12 cellular contexts compared by ENCODE assay signal in genomic region chr17:61294777-61295176, GRCh38.
DNase-seq lines count a peak whose midpoint lies in the region; ATAC-seq and TF ChIP-seq lines count a peak whose summit lies in the region.
"Had no signal": no experiment of that assay in that cellular context is flagged by ENCODE, and none has a peak within 500 bp of the region (broad histone marks: within the 10 kb centered on the region; RNA-seq: fewer than 3 reads in every experiment).

No MANE protein-coding gene starts in this region.

- no peaks in the 10 kb centered on the region for H3K36me3 Mint-ChIP-seq in neural progenitor cell
- H3K36me3 Mint-ChIP-seq in activated CD4-positive, alpha-beta T cell treated with anti-CD3 and anti-CD28 coated beads for 36 hours (ENCODE audit: low read depth): no peaks in the 10 kb centered on the region

- no peak for ATAC-seq in activated CD4-positive, alpha-beta T cell treated with anti-CD3 and anti-CD28 coated beads for 36 hours
- ATAC-seq in HG03159 (IDR thresholded peaks at IDR 0.05; ENCODE audit: unreplicated experiment) (no peak), HG02610 (IDR thresholded peaks at IDR 0.05; ENCODE audit: unreplicated experiment) (no peak)
- ATAC-seq: left lung had no signal

- CTCF ChIA-PET in activated CD4-positive, alpha-beta T cell treated with anti-CD3 and anti-CD28 coated beads for 36 hours (lab: Charles Lee): no interaction called here

- no peak overlapping the region for H3K4me3 Mint-ChIP-seq in neural progenitor cell
- no peak overlapping the region for H3K4me3 Mint-ChIP-seq in activated CD4-positive, alpha-beta T cell treated with anti-CD3 and anti-CD28 coated beads for 36 hours

- H3K4me2 ChIP-seq in fibroblast of lung (ENCODE audit: extremely low read depth, insufficient read depth, low read length) (no peak overlapping the region), neural progenitor cell (no peak overlapping the region)

- H3K27me3 ChIP-seq in SJSA1 (replicated peaks) (no peaks in the 10 kb centered on the region), fibroblast of lung (ENCODE audit: control insufficient read depth, insufficient read depth, low read length) (no peaks in the 10 kb centered on the region), neural progenitor cell (no peaks in the 10 kb centered on the region)
- H3K27me3 ChIP-seq: left lung had no signal

- peaks cover 7% of the 10 kb centered on the region for H3K4me1 Mint-ChIP-seq in neural progenitor cell
- H3K4me1 Mint-ChIP-seq in activated CD4-positive, alpha-beta T cell treated with anti-CD3 and anti-CD28 coated beads for 36 hours: no peaks in the 10 kb centered on the region

- H3K27ac ChIP-seq in SJSA1 (peak overlapping the region; percentile 55), fibroblast of lung (ENCODE audit: insufficient read depth, low read length) (peak overlapping the region; percentile 3), neural progenitor cell (no peak overlapping the region)
- H3K27ac ChIP-seq: left lung, VCaP had no signal

- no peaks in the 10 kb centered on the region for H3K9me3 Mint-ChIP-seq in neural progenitor cell
- no peaks in the 10 kb centered on the region for H3K9me3 Mint-ChIP-seq in activated CD4-positive, alpha-beta T cell treated with anti-CD3 and anti-CD28 coated beads for 36 hours (ENCODE audit: low read depth)

- H3K79me2 ChIP-seq in fibroblast of lung (ENCODE audit: control insufficient read depth, insufficient read depth, low read length) (no peaks in the 10 kb centered on the region), neural progenitor cell (ENCODE audit: low read depth) (no peaks in the 10 kb centered on the region)

- no peaks in the 10 kb centered on the region for H3K36me3 ChIP-seq in SJSA1
- H3K36me3 ChIP-seq in fibroblast of lung (ENCODE audit: control insufficient read depth, insufficient read depth, low read length): no peaks in the 10 kb centered on the region
- H3K36me3 ChIP-seq in neural progenitor cell: no peaks in the 10 kb centered on the region
- H3K36me3 ChIP-seq: left lung had no signal

- DNase-seq in H4 (ENCODE audit: low spot score) (peak; percentile 42), SJSA1 (ENCODE audit: low read depth in 1 of 2, low spot score in 2 of 2) (peak; percentile 66 to 74), fibroblast of lung (ENCODE audit: low read depth in 2 of 2) (peak; percentile 69 to 76), neural progenitor cell (ENCODE audit: low spot score) (peak; percentile 30)
- no peak for DNase-seq in activated CD4-positive, alpha-beta T cell treated with anti-CD3 and anti-CD28 coated beads for 36 hours
- no peak for DNase-seq in activated CD8-positive, alpha-beta memory T cell treated with anti-CD3 and anti-CD28 coated beads for 24 hours
- DNase-seq: effector CD4-positive, alpha-beta T cell; left lung; NCI-H1092 treated with DMSO at 0.1 percent for 48 hours had no signal

- no peak overlapping the region for H3K4me3 ChIP-seq in SJSA1
- no peak overlapping the region for H3K4me3 ChIP-seq in fibroblast of lung (replicated peaks in 1 of 4; ENCODE audit: control extremely low read depth in 1 of 4, insufficient read depth in 1 of 4, low read depth in 3 of 4, low read length in 4 of 4)
- no peak overlapping the region for H3K4me3 ChIP-seq in neural progenitor cell
- H3K4me3 ChIP-seq: left lung had no signal

- no peaks in the 10 kb centered on the region for H3F3A ChIP-seq in neural progenitor cell (ENCODE audit: low read depth)

- TF ChIP-seq CTCF in fibroblast of lung (conservative IDR thresholded peaks at IDR 0.05 in 1 of 2, IDR thresholded peaks at IDR 0.05 in 1 of 2; ENCODE audit: low read depth in 1 of 2, low read length in 2 of 2): no peak
- TF ChIP-seq CTCF in neural progenitor cell (IDR thresholded peaks at IDR 0.05): no peak

- no peaks in the 10 kb centered on the region for H3K9me3 ChIP-seq in SJSA1 (replicated peaks)
- no peaks in the 10 kb centered on the region for H3K9me3 ChIP-seq in fibroblast of lung (ENCODE audit: control insufficient read depth, insufficient read depth, low read depth, low read length)
- no peaks in the 10 kb centered on the region for H3K9me3 ChIP-seq in neural progenitor cell (ENCODE audit: low read depth)
- H3K9me3 ChIP-seq: left lung had no signal

- no peak overlapping the region for H2AFZ ChIP-seq in fibroblast of lung (ENCODE audit: low read length)
- H2AFZ ChIP-seq in neural progenitor cell (replicated peaks): no peak overlapping the region

- H3K9ac ChIP-seq in fibroblast of lung (ENCODE audit: insufficient read depth, low read length) (no peak overlapping the region), neural progenitor cell (no peak overlapping the region)

- peaks cover 3% of the 10 kb centered on the region for H3K27me3 Mint-ChIP-seq in neural progenitor cell (ENCODE audit: insufficient read depth, low read depth)
- no peaks in the 10 kb centered on the region for H3K27me3 Mint-ChIP-seq in activated CD4-positive, alpha-beta T cell treated with anti-CD3 and anti-CD28 coated beads for 36 hours

- intact Hi-C loops in activated CD4-positive, alpha-beta T cell treated with anti-CD3 and anti-CD28 coated beads for 36 hours (cut with DNase I, micrococcal nuclease): no loop called here

- H4K20me1 ChIP-seq in fibroblast of lung (ENCODE audit: control insufficient read depth, extremely low read depth, insufficient read depth, low read length): no peaks in the 10 kb centered on the region
- no peaks in the 10 kb centered on the region for H4K20me1 ChIP-seq in neural progenitor cell (ENCODE audit: low read depth)

- H3K4me1 ChIP-seq in SJSA1 (replicated peaks): peaks cover 15% of the 10 kb centered on the region
- peaks cover 20% of the 10 kb centered on the region for H3K4me1 ChIP-seq in fibroblast of lung (ENCODE audit: control insufficient read depth, extremely low read depth, insufficient read depth, low read length)
- peaks cover 4% of the 10 kb centered on the region for H3K4me1 ChIP-seq in neural progenitor cell

- no peak overlapping the region for H3K27ac Mint-ChIP-seq in neural progenitor cell
- no peak overlapping the region for H3K27ac Mint-ChIP-seq in activated CD4-positive, alpha-beta T cell treated with anti-CD3 and anti-CD28 coated beads for 36 hours

- POLR2A ChIA-PET in activated CD4-positive, alpha-beta T cell treated with anti-CD3 and anti-CD28 coated beads for 36 hours (lab: Charles Lee): no interaction called here

Comparison
In these comparisons a context has a peak if more than half of its experiments do, and no peak if none do; other contexts are left out.
1. DNase-seq: peak in H4 (single experiment), SJSA1 (2 of 2), fibroblast of lung (2 of 2) and neural progenitor cell (single experiment); none in activated CD4-positive, alpha-beta T cell treated with anti-CD3 and anti-CD28 coated beads for 36 hours (single experiment) and activated CD8-positive, alpha-beta memory T cell treated with anti-CD3 and anti-CD28 coated beads for 24 hours (single experiment).